ENCODE assay signal across 12 cellular contexts in genomic region chr11:29019960-29020683, GRCh38.
A peak's percentile ranks its signal among the peaks of the same experiment; 100 is the strongest.
DNase-seq lines count a peak whose midpoint lies in the region; ATAC-seq and TF ChIP-seq lines count a peak whose summit lies in the region.
"Had no signal": no experiment of that assay in that cellular context is flagged by ENCODE, and none has a peak within 500 bp of the region (broad histone marks: within the 10 kb centered on the region; RNA-seq: fewer than 3 reads in every experiment).

No MANE protein-coding gene starts in this region.

- H3K4me3 ChIP-seq in astrocyte of the cerebellum (ENCODE audit: low read depth, low read length) (no peak overlapping the region), esophagus muscularis mucosa (no peak overlapping the region)

- peaks cover 0 to 11% (median 0%) of the 10 kb centered on the region in 4 donors for H3K4me1 ChIP-seq in esophagus muscularis mucosa

- no peaks in the 10 kb centered on the region for H3K9me3 ChIP-seq in esophagus muscularis mucosa

- TF ChIP-seq CTCF in astrocyte of the cerebellum (IDR thresholded peaks at IDR 0.05; ENCODE audit: low read depth, low read length, missing control alignments) (peak; percentile 56), esophagus muscularis mucosa (IDR thresholded peaks at IDR 0.05) (no peak)

- no peaks in the 10 kb centered on the region for H3K27me3 ChIP-seq in esophagus muscularis mucosa

- 86% methylated on average over 3 of the region's 3 CpGs for WGBS in esophagus muscularis mucosa

- in situ Hi-C loops in Caki2 (cut with HindIII; ENCODE audit: low pct_unique_long_range_greater_than_20kb, low sequenced_read_pairs), result no loop called here
- in situ Hi-C loops in astrocyte of the cerebellum (cut with HindIII; ENCODE audit: low sequenced_read_pairs), result no loop called here

- DNase-seq in Caki2 (ENCODE audit: low read depth) (peak; percentile 7), Kasumi-1 (lab: John Stamatoyannopoulos, UW) (peak; percentile 13 to 52), astrocyte of the cerebellum (ENCODE audit: low read depth) (peak; percentile 4), left kidney (ENCODE audit: low read depth, low spot score) (peak; percentile 24), NCI-H510A treated with DMSO at 0.1 percent for 48 hours (lab: John Stamatoyannopoulos, UW) (no peak), esophagus muscularis mucosa (ENCODE audit: extremely low spot score) (no peak)
- DNase-seq in activated naive CD4-positive, alpha-beta T cell treated with anti-CD3 and anti-CD28 coated beads, Interleukin-2, amount 50 U/mL, for 16 hours, result no peak
- DNase-seq: activated CD4-positive, alpha-beta T cell treated with anti-CD3 and anti-CD28 coated beads, Interleukin-2, amount 10 ng/mL, durations not matched to agents 24 days and 14 days; caudate nucleus; left colon had no signal

- ATAC-seq in GM19452 (IDR thresholded peaks at IDR 0.05; ENCODE audit: unreplicated experiment), result no peak
- ATAC-seq: left colon had no signal

- TF ChIP-seq POLR2A in esophagus muscularis mucosa (IDR thresholded peaks at IDR 0.05; ENCODE audit: low read depth), result no peak

- no peak for TF ChIP-seq EP300 in esophagus muscularis mucosa (IDR thresholded peaks at IDR 0.05)

- H3K27ac ChIP-seq in esophagus muscularis mucosa (replicated peaks in 1 of 4), result no peak overlapping the region
- H3K27ac ChIP-seq: HL-60 had no signal

- H3K36me3 ChIP-seq in esophagus muscularis mucosa, result no peaks in the 10 kb centered on the region

- intact Hi-C loops in esophagus muscularis mucosa (cut with DNase I), result no loop called here

Comparison
In these comparisons a context has a peak if more than half of its experiments do, and no peak if none do; other contexts are left out.
1. DNase-seq: peak in Caki2 (single experiment), Kasumi-1 (2 of 2), astrocyte of the cerebellum (single experiment) and left kidney (single experiment); none in NCI-H510A treated with DMSO at 0.1 percent for 48 hours (single experiment), activated naive CD4-positive, alpha-beta T cell treated with anti-CD3 and anti-CD28 coated beads, Interleukin-2, amount 50 U/mL, for 16 hours (single experiment) and esophagus muscularis mucosa (single experiment).